ENCODE assay signal across 8 cellular contexts in the genomic region with DNA sequence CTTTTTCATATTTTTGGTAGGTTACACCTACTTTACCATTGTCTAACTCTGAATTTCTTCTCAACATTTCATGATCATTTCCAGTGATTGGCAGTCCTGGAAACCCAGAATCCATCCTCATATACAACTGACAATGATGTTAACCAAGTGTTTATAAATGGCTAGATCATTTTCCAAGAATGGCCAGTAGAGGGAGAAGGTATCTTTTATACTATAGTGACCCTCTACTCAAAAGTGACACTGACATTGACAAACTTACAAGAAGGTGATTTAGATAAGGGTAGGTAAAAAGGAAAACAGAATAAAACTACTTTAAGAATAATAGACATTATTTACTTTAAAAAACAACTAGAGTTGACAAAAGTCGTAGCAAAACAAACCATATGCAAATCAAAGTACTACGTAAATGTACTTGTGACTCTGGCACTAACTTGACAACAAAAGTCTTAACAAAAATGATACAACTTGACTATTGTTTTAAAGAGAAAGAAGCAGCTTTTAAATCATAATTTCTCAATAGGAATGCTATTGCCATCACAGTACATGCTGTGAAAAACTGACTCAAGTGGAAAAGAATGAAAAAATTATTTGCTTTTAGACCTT.
A peak's percentile ranks its signal among the peaks of the same experiment; 100 is the strongest.
DNase-seq lines count a peak whose midpoint lies in the region; ATAC-seq, FAIRE-seq and TF ChIP-seq lines count a peak whose summit lies in the region.

No MANE protein-coding gene starts in this region.

- ATAC-seq in A549 (peak; percentile 66 to 72; a peak in 4 of 6 replicates), GM19452 (IDR thresholded peaks at IDR 0.05; ENCODE audit: unreplicated experiment) (peak; percentile 64), PC-3 (peak; percentile 44; the same call in 1 of the 2 replicates)

- no peaks in the 10 kb centered on the region for H3F3A ChIP-seq in PC-3 (ENCODE audit: low read length, unreplicated experiment)

- H3K4me1 ChIP-seq in A549, result peaks cover 75% of the 10 kb centered on the region
- peaks cover 19% of the 10 kb centered on the region for H3K4me1 ChIP-seq in PC-3 (ENCODE audit: insufficient read depth, low read length)

- H3K4me3 ChIP-seq in A549 (no peak overlapping the region), PC-3 (ENCODE audit: low read length) (no peak overlapping the region), fibroblast of villous mesenchyme (ENCODE audit: low read depth, low read length) (no peak overlapping the region)

- peak; percentile 13 to 51 for DNase-seq in A549 (ENCODE audit: low read depth in 1 of 2, low spot score in 1 of 2)
- peak; percentile 54 for DNase-seq in PC-3
- no peak for DNase-seq in fibroblast of villous mesenchyme (ENCODE audit: low read depth)
- no peak for DNase-seq in stimulated activated CD4-positive, alpha-beta T cell treated with anti-CD3 and anti-CD28 coated beads, Interleukin-12 subunit alpha, Interleukin-12 subunit beta, amount 100 ng/mL, for 4 hours
- DNase-seq in GM12892 (ENCODE audit: insufficient read length), result no peak
- DNase-seq in cerebellum (ENCODE audit: low spot score), result no peak
- no peak for DNase-seq in CD1c-positive myeloid dendritic cell (ENCODE audit: extremely low spot score)

- H3K9ac ChIP-seq in PC-3 (ENCODE audit: low read length), result no peak overlapping the region

- H3K36me3 ChIP-seq in PC-3 (ENCODE audit: low read depth, low read length), result no peaks in the 10 kb centered on the region

- H3K79me2 ChIP-seq in PC-3 (ENCODE audit: low read length), result no peaks in the 10 kb centered on the region

- TF ChIP-seq CTCF in A549 (IDR thresholded peaks at IDR 0.05), result peak; percentile 68
- peak; percentile 79 for TF ChIP-seq CTCF in PC-3 (conservative IDR thresholded peaks at IDR 0.05; ENCODE audit: low read depth, low read length)
- peak; percentile 60 for TF ChIP-seq CTCF in fibroblast of villous mesenchyme (IDR thresholded peaks at IDR 0.05; ENCODE audit: insufficient read depth, low read depth, low read length)

- intact Hi-C loops in PC-3 (cut with micrococcal nuclease), result loop anchor here (1.0 kb wide), 1 partner anchor 20 kb away; no protein-coding TSS in a partner anchor

- WGBS in A549 (ENCODE audit: missing lambda C conversion rate), result 31% methylated on average over 2 of the region's 2 CpGs

- peak overlapping the region in 1 of 2 experiments; percentile 47; a peak in 2 of 6 replicates for H3K27ac ChIP-seq in A549
- H3K27ac ChIP-seq in PC-3 (ENCODE audit: low read length), result no peak overlapping the region

- H3K27me3 ChIP-seq in PC-3 (ENCODE audit: low read length), result no peaks in the 10 kb centered on the region

- POLR2A ChIA-PET in A549 (lab: Yijun Ruan, JAX), result no interaction called here
- POLR2A ChIA-PET in PC-3 (lab: Charles Lee; ENCODE audit: unreplicated experiment), result no interaction called here

- H3K9me3 ChIP-seq in A549, result no peaks in the 10 kb centered on the region
- no peaks in the 10 kb centered on the region for H3K9me3 ChIP-seq in PC-3 (ENCODE audit: low read length)

- H2AFZ ChIP-seq in PC-3 (ENCODE audit: low read length), result no peak overlapping the region

- H3K9me2 ChIP-seq in PC-3 (replicated peaks; ENCODE audit: low read length), result no peaks in the 10 kb centered on the region

- FAIRE-seq in A549 (lab: Jason Lieb, UNC) (peak; percentile 98), GM12892 (lab: Jason Lieb, UNC) (no peak)

- TF ChIP-seq RAD21 in A549 (conservative IDR thresholded peaks at IDR 0.05 in 1 of 2, IDR thresholded peaks at IDR 0.05 in 1 of 2), result peak; percentile 54 to 56; a peak in 4 of 5 replicates

- H4K20me1 ChIP-seq in PC-3 (ENCODE audit: low read length), result no peaks in the 10 kb centered on the region

- TF ChIP-seq POLR2A in A549 (IDR thresholded peaks at IDR 0.05; ENCODE audit: low read length) (no peak), GM12892 (IDR thresholded peaks at IDR 0.05; ENCODE audit: low read depth, low read length) (no peak)

- TF ChIP-seq EP300 in A549 (IDR thresholded peaks at IDR 0.05), result no peak

- CTCF ChIA-PET in A549 (lab: Yijun Ruan, JAX) (interaction anchor here (1.0 kb wide), 1 partner anchor 127 kb away, joined by 3 read pairs; no protein-coding TSS in a partner anchor), PC-3 (lab: Charles Lee) (no interaction called here)

- BruUV-seq in PC-3 (replicated peaks; lab: Mats Ljungman, UMichigan), result no TSS peak

- H3K4me2 ChIP-seq in A549 (peak overlapping the region; percentile 87), PC-3 (ENCODE audit: low read length) (no peak overlapping the region)

TF ChIP-seq in A549, 52 proteins besides CTCF, POLR2A, EP300 and RAD21:
- TF ChIP-seq, protein P1, sequence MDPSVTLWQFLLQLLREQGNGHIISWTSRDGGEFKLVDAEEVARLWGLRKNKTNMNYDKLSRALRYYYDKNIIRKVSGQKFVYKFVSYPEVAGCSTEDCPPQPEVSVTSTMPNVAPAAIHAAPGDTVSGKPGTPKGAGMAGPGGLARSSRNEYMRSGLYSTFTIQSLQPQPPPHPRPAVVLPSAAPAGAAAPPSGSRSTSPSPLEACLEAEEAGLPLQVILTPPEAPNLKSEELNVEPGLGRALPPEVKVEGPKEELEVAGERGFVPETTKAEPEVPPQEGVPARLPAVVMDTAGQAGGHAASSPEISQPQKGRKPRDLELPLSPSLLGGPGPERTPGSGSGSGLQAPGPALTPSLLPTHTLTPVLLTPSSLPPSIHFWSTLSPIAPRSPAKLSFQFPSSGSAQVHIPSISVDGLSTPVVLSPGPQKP (IDR thresholded peaks at IDR 0.05; ENCODE audit: low read depth, low read length), result no peak
- TF ChIP-seq RNF2 (IDR thresholded peaks at IDR 0.05; ENCODE audit: borderline replicate concordance, low read depth) (no peak), GATA3 (IDR thresholded peaks at IDR 0.05; ENCODE audit: borderline replicate concordance) (no peak), CBX8 (IDR thresholded peaks at IDR 0.05) (no peak), CBX2 (IDR thresholded peaks at IDR 0.05; ENCODE audit: borderline replicate concordance, low read depth) (no peak), RARB (CRISPR knock-in tag; IDR thresholded peaks at IDR 0.05) (no peak), HOXB5 (CRISPR knock-in tag; IDR thresholded peaks at IDR 0.05) (no peak), BHLHE40 (IDR thresholded peaks at IDR 0.05; ENCODE audit: low read depth, low read length) (no peak), MAFK (IDR thresholded peaks at IDR 0.05; ENCODE audit: partially characterized antibody) (no peak), HEYL (CRISPR knock-in tag; IDR thresholded peaks at IDR 0.05) (no peak), ESRRA (IDR thresholded peaks at IDR 0.05; ENCODE audit: borderline replicate concordance, low read length) (no peak), SREBF2 (IDR thresholded peaks at IDR 0.05) (no peak), KDM1A (IDR thresholded peaks at IDR 0.05; ENCODE audit: low read depth) (no peak), FOSL2 (IDR thresholded peaks at IDR 0.05) (no peak), FOSL2 (CRISPR knock-in tag; IDR thresholded peaks at IDR 0.05) (0 out of 2 replicates have a peak, but pooled peaks have one; percentile 11), TFCP2L1 (CRISPR knock-in tag; IDR thresholded peaks at IDR 0.05) (no peak), SMC3 (IDR thresholded peaks at IDR 0.05) (peak; percentile 48; the same call in 1 of the 3 replicates)
- TF ChIP-seq, protein P2, sequence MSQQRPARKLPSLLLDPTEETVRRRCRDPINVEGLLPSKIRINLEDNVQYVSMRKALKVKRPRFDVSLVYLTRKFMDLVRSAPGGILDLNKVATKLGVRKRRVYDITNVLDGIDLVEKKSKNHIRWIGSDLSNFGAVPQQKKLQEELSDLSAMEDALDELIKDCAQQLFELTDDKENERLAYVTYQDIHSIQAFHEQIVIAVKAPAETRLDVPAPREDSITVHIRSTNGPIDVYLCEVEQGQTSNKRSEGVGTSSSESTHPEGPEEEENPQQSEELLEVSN (IDR thresholded peaks at IDR 0.05; ENCODE audit: borderline replicate concordance, low read depth), result no peak
- TF ChIP-seq, protein P3, sequence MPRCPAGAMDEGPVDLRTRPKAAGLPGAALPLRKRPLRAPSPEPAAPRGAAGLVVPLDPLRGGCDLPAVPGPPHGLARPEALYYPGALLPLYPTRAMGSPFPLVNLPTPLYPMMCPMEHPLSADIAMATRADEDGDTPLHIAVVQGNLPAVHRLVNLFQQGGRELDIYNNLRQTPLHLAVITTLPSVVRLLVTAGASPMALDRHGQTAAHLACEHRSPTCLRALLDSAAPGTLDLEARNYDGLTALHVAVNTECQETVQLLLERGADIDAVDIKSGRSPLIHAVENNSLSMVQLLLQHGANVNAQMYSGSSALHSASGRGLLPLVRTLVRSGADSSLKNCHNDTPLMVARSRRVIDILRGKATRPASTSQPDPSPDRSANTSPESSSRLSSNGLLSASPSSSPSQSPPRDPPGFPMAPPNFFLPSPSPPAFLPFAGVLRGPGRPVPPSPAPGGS (IDR thresholded peaks at IDR 0.05), result no peak

Comparison
In these comparisons a context has a peak if more than half of its experiments do, and no peak if none do; other contexts are left out.
1. DNase-seq: peak in A549 (2 of 2) and PC-3 (single experiment); none in fibroblast of villous mesenchyme (single experiment), stimulated activated CD4-positive, alpha-beta T cell treated with anti-CD3 and anti-CD28 coated beads, Interleukin-12 subunit alpha, Interleukin-12 subunit beta, amount 100 ng/mL, for 4 hours (single experiment), GM12892 (single experiment), cerebellum (single experiment) and CD1c-positive myeloid dendritic cell (single experiment).
2. Peak in every context shown above with its lines, with median percentiles within 50 percentile points of each other: ATAC-seq and CTCF ChIP-seq.